ENCODE assay signal across 1 cellular context in genomic region chr11:12885717-12886226, GRCh38.
TF ChIP-seq lines count a peak whose summit lies in the region.

No MANE protein-coding gene starts in this region.

TF ChIP-seq in WTC11, 78 proteins besides CTCF, POLR2A, EP300 and RAD21 (continued from another document):
- TF ChIP-seq, protein P1, sequence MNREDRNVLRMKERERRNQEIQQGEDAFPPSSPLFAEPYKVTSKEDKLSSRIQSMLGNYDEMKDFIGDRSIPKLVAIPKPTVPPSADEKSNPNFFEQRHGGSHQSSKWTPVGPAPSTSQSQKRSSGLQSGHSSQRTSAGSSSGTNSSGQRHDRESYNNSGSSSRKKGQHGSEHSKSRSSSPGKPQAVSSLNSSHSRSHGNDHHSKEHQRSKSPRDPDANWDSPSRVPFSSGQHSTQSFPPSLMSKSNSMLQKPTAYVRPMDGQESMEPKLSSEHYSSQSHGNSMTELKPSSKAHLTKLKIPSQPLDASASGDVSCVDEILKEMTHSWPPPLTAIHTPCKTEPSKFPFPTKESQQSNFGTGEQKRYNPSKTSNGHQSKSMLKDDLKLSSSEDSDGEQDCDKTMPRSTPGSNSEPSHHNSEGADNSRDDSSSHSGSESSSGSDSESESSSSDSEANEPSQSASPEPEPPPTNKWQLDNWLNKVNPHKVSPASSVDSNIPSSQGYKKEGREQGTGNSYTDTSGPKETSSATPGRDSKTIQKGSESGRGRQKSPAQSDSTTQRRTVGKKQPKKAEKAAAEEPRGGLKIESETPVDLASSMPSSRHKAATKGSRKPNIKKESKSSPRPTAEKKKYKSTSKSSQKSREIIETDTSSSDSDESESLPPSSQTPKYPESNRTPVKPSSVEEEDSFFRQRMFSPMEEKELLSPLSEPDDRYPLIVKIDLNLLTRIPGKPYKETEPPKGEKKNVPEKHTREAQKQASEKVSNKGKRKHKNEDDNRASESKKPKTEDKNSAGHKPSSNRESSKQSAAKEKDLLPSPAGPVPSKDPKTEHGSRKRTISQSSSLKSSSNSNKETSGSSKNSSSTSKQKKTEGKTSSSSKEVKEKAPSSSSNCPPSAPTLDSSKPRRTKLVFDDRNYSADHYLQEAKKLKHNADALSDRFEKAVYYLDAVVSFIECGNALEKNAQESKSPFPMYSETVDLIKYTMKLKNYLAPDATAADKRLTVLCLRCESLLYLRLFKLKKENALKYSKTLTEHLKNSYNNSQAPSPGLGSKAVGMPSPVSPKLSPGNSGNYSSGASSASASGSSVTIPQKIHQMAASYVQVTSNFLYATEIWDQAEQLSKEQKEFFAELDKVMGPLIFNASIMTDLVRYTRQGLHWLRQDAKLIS (CRISPR knock-in tag; IDR thresholded peaks at IDR 0.05; ENCODE audit: borderline replicate concordance): no peak
- TF ChIP-seq NR3C1 (CRISPR knock-in tag; conservative IDR thresholded peaks at IDR 0.05; ENCODE audit: low read depth) (no peak), TCF7 (CRISPR knock-in tag; IDR thresholded peaks at IDR 0.05; ENCODE audit: low read depth) (no peak), FOXJ3 (CRISPR knock-in tag; IDR thresholded peaks at IDR 0.05; ENCODE audit: borderline replicate concordance) (no peak), EMX1 (CRISPR knock-in tag; IDR thresholded peaks at IDR 0.05) (no peak), CREM (CRISPR knock-in tag; IDR thresholded peaks at IDR 0.05) (no peak), TEAD1 (CRISPR knock-in tag; IDR thresholded peaks at IDR 0.05) (no peak), E2F1 (CRISPR knock-in tag; IDR thresholded peaks at IDR 0.05) (no peak), RELA (CRISPR knock-in tag; IDR thresholded peaks at IDR 0.05; ENCODE audit: borderline replicate concordance) (no peak), RORB (CRISPR knock-in tag; IDR thresholded peaks at IDR 0.05) (no peak), ZNF532 (CRISPR knock-in tag; IDR thresholded peaks at IDR 0.05; ENCODE audit: borderline replicate concordance) (no peak), ZNF416 (CRISPR knock-in tag; IDR thresholded peaks at IDR 0.05) (no peak), SMAD4 (CRISPR knock-in tag; IDR thresholded peaks at IDR 0.05) (no peak), PRRX2 (CRISPR knock-in tag; IDR thresholded peaks at IDR 0.05) (no peak), MYBL2 (CRISPR knock-in tag; IDR thresholded peaks at IDR 0.05) (no peak), TP53 (CRISPR knock-in tag; IDR thresholded peaks at IDR 0.05) (no peak)
- TF ChIP-seq, protein P2, sequence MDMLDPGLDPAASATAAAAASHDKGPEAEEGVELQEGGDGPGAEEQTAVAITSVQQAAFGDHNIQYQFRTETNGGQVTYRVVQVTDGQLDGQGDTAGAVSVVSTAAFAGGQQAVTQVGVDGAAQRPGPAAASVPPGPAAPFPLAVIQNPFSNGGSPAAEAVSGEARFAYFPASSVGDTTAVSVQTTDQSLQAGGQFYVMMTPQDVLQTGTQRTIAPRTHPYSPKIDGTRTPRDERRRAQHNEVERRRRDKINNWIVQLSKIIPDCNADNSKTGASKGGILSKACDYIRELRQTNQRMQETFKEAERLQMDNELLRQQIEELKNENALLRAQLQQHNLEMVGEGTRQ (CRISPR knock-in tag; IDR thresholded peaks at IDR 0.05): no peak
- TF ChIP-seq, protein P3, sequence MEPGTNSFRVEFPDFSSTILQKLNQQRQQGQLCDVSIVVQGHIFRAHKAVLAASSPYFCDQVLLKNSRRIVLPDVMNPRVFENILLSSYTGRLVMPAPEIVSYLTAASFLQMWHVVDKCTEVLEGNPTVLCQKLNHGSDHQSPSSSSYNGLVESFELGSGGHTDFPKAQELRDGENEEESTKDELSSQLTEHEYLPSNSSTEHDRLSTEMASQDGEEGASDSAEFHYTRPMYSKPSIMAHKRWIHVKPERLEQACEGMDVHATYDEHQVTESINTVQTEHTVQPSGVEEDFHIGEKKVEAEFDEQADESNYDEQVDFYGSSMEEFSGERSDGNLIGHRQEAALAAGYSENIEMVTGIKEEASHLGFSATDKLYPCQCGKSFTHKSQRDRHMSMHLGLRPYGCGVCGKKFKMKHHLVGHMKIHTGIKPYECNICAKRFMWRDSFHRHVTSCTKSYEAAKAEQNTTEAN (CRISPR knock-in tag; IDR thresholded peaks at IDR 0.05): no peak
